Comparison of ENCODE assay signal across 7 cellular contexts in the genomic region with DNA sequence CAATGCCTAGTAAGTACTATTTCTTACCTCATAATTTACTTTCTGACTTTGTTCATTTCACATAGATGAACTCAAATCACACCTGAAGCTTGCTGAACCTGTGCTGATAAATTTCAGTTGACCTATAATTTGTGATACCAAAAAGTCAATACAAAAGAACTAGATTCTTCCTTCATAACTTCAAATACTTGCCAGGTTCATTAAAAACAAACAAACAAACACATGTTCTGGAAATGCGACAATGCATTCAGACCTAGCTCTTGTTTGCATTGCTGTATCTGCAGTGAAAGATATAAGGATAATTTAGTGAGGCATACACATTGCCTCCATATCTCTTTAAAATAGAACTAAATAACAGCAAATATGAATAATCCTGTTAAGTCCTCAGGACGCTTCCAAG.
"Had no signal": no experiment of that assay in that cellular context is flagged by ENCODE, and none has a peak within 500 bp of the region (broad histone marks: within the 10 kb centered on the region; RNA-seq: fewer than 3 reads in every experiment).

No MANE protein-coding gene starts in this region.

- H3K4me3 Mint-ChIP-seq: IgD-negative memory B cell had no signal

- H3K27ac Mint-ChIP-seq: IgD-negative memory B cell had no signal

- H3K4me3 ChIP-seq: K562 had no signal

- H3K4me1 Mint-ChIP-seq: IgD-negative memory B cell had no signal

- ATAC-seq: HepG2, K562 had no signal

- DNase-seq: IMR-90, KBM-7 had no signal

- H3K27ac ChIP-seq: HL-60 had no signal

- FAIRE-seq: HepG2, HTR-8/SVneo, K562 had no signal

- H3K9me3 Mint-ChIP-seq: IgD-negative memory B cell had no signal
